In genomic region chr22:19759994-19760651, GRCh38 we compare ENCODE assay signal across 8 cellular contexts. TPM values are rescaled to one million over a fixed set of nuclear protein-coding genes. Genes with fewer than 3 reads are reported as not detected.
DNase-seq lines count a peak whose midpoint lies in the region; ATAC-seq, FAIRE-seq and TF ChIP-seq lines count a peak whose summit lies in the region.

No MANE protein-coding gene starts in this region.

- intact Hi-C loops in K562 (cut with micrococcal nuclease), result loop anchor here (5.0 kb wide), 1 partner anchor 132 kb away; no protein-coding TSS in a partner anchor

- H3K9me3 Mint-ChIP-seq in CD4-positive, CD25-positive, alpha-beta regulatory T cell, result peaks cover 0 to 3% (median 0%) of the 10 kb centered on the region in 7 donors
- H3K9me3 Mint-ChIP-seq in nephron progenitor cell, result peaks cover 11% of the 10 kb centered on the region

- TF ChIP-seq POLR2A in K562 (conservative IDR thresholded peaks at IDR 0.05), result peak; percentile 46; the same call in 1 of the 2 replicates

- peak overlapping the region; percentile 42; the same call in 1 of the 2 replicates for H3K4me2 ChIP-seq in K562 (ENCODE audit: insufficient read depth, low read length)

- DNase-seq in CD4-positive, CD25-positive, alpha-beta regulatory T cell, result no peak
- DNase-seq in HEK293T (ENCODE audit: extremely low spot score), result peak; percentile 64
- DNase-seq in K562 (ENCODE audit: extremely low read depth in 1 of 4, low spot score in 3 of 4), result peak in 3 of 4 experiments; percentile 91 to 98 (median 98)
- no peak for DNase-seq in nephron progenitor cell
- no peak for DNase-seq in NCI-H2081 (lab: John Stamatoyannopoulos, UW)
- no peak for DNase-seq in COLO668 (lab: John Stamatoyannopoulos, UW; ENCODE audit: unreplicated experiment)
- no peak for DNase-seq in effector CD8-positive, alpha-beta T cell (lab: John Stamatoyannopoulos, UW)

- TF ChIP-seq RAD21 in K562 (CRISPR knock-in tag; conservative IDR thresholded peaks at IDR 0.05 in 1 of 2, IDR thresholded peaks at IDR 0.05 in 1 of 2), result no peak

- WGBS in K562 (ENCODE audit: insufficient coverage, low coverage, missing lambda C conversion rate), result 12% methylated on average over 35 of the region's 40 CpGs

- no peak for ATAC-seq in CD4-positive, CD25-positive, alpha-beta regulatory T cell (ENCODE audit: low read depth in 2 of 2)
- no peak for ATAC-seq in K562
- no peak for ATAC-seq in GM21515 (IDR thresholded peaks at IDR 0.05; ENCODE audit: unreplicated experiment)

- no peaks in the 10 kb centered on the region for H3K36me3 Mint-ChIP-seq in CD4-positive, CD25-positive, alpha-beta regulatory T cell
- H3K36me3 Mint-ChIP-seq in nephron progenitor cell (ENCODE audit: low read depth), result no peaks in the 10 kb centered on the region

- H3K4me1 Mint-ChIP-seq in CD4-positive, CD25-positive, alpha-beta regulatory T cell, result peaks cover 5 to 46% (median 14%) of the 10 kb centered on the region in 4 donors
- peaks cover 40% of the 10 kb centered on the region for H3K4me1 Mint-ChIP-seq in nephron progenitor cell

- FAIRE-seq in K562 (lab: Jason Lieb, UNC), result no peak

- H3K4me3 ChIP-seq in CD4-positive, CD25-positive, alpha-beta regulatory T cell (ENCODE audit: low read depth, low read length), result peak overlapping the region; percentile 34
- H3K4me3 ChIP-seq in K562, result peak overlapping the region; percentile 5; the same call in 1 of the 2 replicates

- peaks cover 70% of the 10 kb centered on the region for H3K27me3 Mint-ChIP-seq in CD4-positive, CD25-positive, alpha-beta regulatory T cell
- peaks cover 95% of the 10 kb centered on the region for H3K27me3 Mint-ChIP-seq in nephron progenitor cell (ENCODE audit: low read depth, poor library complexity)

- no peaks in the 10 kb centered on the region for H3K36me3 ChIP-seq in CD4-positive, CD25-positive, alpha-beta regulatory T cell (ENCODE audit: control insufficient read depth, insufficient read depth, low read length)
- H3K36me3 ChIP-seq in K562 (ENCODE audit: control insufficient read depth, insufficient read depth, low read length), result peaks cover 4% of the 10 kb centered on the region; the same call in 1 of the 3 replicates

- in situ Hi-C loops in K562 (cut with MboI), result no loop called here

- POLR2A ChIA-PET in HEK293T (lab: Yijun Ruan, JAX) (interaction anchor here (1.4 kb wide), 1 partner anchor 96 kb away, joined by 3 read pairs; no protein-coding TSS in a partner anchor), K562 (lab: Yijun Ruan, JAX) (interaction anchor here (0.5 to 6.7 kb wide), 8 partner anchors 9 to 1222 kb away, joined by 3 to 78 read pairs (median 4); partner anchors contain the start of gene LZTR1)

- CTCF ChIA-PET in HEK293T (lab: Yijun Ruan, JAX), result no interaction called here
- CTCF ChIA-PET in K562 (lab: Yijun Ruan, JAX; ENCODE audit: low intra/inter-chr PET ratio), result interaction anchor here (0.9 kb wide), 1 partner anchor 150 kb away, joined by 8 read pairs; no protein-coding TSS in a partner anchor

- peaks cover 2% of the 10 kb centered on the region for H3K27me3 ChIP-seq in CD4-positive, CD25-positive, alpha-beta regulatory T cell (ENCODE audit: control insufficient read depth, insufficient read depth, low read length)
- H3K27me3 ChIP-seq in K562 (ENCODE audit: control insufficient read depth in 2 of 2, insufficient read depth in 2 of 2, low read length in 2 of 2), result peaks cover 24 to 43% of the 10 kb centered on the region in 2 experiments; a peak in 4 of 5 replicates

- no peak for TF ChIP-seq EP300 in K562 (IDR thresholded peaks at IDR 0.05; ENCODE audit: low read length)

- peak overlapping the region; percentile 71 to 88 (median 80) for H3K4me3 Mint-ChIP-seq in CD4-positive, CD25-positive, alpha-beta regulatory T cell
- H3K4me3 Mint-ChIP-seq in nephron progenitor cell, result peak overlapping the region; percentile 84

- no peak overlapping the region for H3K27ac ChIP-seq in CD4-positive, CD25-positive, alpha-beta regulatory T cell (ENCODE audit: insufficient read depth, low read length, poor library complexity, severe bottlenecking)
- peak overlapping the region; percentile 16; the same call in 2 of the 3 replicates for H3K27ac ChIP-seq in K562 (ENCODE audit: extremely low read depth, low read depth, low read length)

- peaks cover 9% of the 10 kb centered on the region for H3K9me1 ChIP-seq in K562 (ENCODE audit: control insufficient read depth, insufficient read depth, low read length)

- H3K4me1 ChIP-seq in CD4-positive, CD25-positive, alpha-beta regulatory T cell (ENCODE audit: control insufficient read depth, insufficient read depth, low read length, poor library complexity, severe bottlenecking), result peaks cover 41% of the 10 kb centered on the region
- peaks cover 24 to 94% of the 10 kb centered on the region in 2 experiments; a peak in 4 of 5 replicates for H3K4me1 ChIP-seq in K562 (replicated peaks in 1 of 2; ENCODE audit: control insufficient read depth in 2 of 2, insufficient read depth in 2 of 2, low read length in 2 of 2)

- no TSS peak for BruUV-seq in K562 (replicated peaks; lab: Mats Ljungman, UMichigan)

- TF ChIP-seq CTCF in K562 (IDR thresholded peaks at IDR 0.05 in 2 of 3, conservative IDR thresholded peaks at IDR 0.05 in 1 of 3; ENCODE audit: insufficient read depth in 2 of 3, low read depth in 1 of 3, low read length in 3 of 3) (peak in 1 of 3 experiments; percentile 19; a peak in 1 of 6 replicates), nephron progenitor cell (IDR thresholded peaks at IDR 0.05) (no peak)

- peak overlapping the region; percentile 76 for H2AFZ ChIP-seq in K562 (ENCODE audit: low read depth, low read length)

- H3K27ac Mint-ChIP-seq in CD4-positive, CD25-positive, alpha-beta regulatory T cell, result no peak overlapping the region
- H3K27ac Mint-ChIP-seq in nephron progenitor cell, result no peak overlapping the region

- peak overlapping the region; percentile 41 to 50; a peak in 3 of 4 replicates for H3K9ac ChIP-seq in K562 (ENCODE audit: insufficient read depth in 1 of 2, low read depth in 2 of 2, low read length in 2 of 2)

- peaks cover 28% of the 10 kb centered on the region for H4K20me1 ChIP-seq in K562 (replicated peaks; ENCODE audit: control insufficient read depth, insufficient read depth, low read length)

- H3K9me3 ChIP-seq in CD4-positive, CD25-positive, alpha-beta regulatory T cell (ENCODE audit: control insufficient read depth in 2 of 2, low read length in 2 of 2), result no peaks in the 10 kb centered on the region
- no peaks in the 10 kb centered on the region for H3K9me3 ChIP-seq in K562 (replicated peaks; ENCODE audit: control insufficient read depth, insufficient read depth, low read depth, low read length)

- H3K79me2 ChIP-seq in K562 (ENCODE audit: control insufficient read depth, insufficient read depth, low read length), result peaks cover 25% of the 10 kb centered on the region

RNA-seq across cellular contexts. Expression of gene TBX1, which starts 0.5 kb away (rescaled TPM):
- total RNA-seq in CD4-positive, CD25-positive, alpha-beta regulatory T cell, result not detected
- not detected for polyA plus RNA-seq in CD4-positive, CD25-positive, alpha-beta regulatory T cell
- 31.9 and 90.7 TPM in 2 replicates for total RNA-seq in K562 (2011; cell fraction: chromatin; rRNA removed; ENCODE audit: low replicate concordance)
- 41.9 and 52.4 TPM in 2 replicates for total RNA-seq in K562 (2011; cell fraction: nucleolus; rRNA removed)
- 40.6 and 47.0 TPM in 2 replicates for total RNA-seq in K562 (2011; cell fraction: nucleoplasm; rRNA removed)
- total RNA-seq in K562 (2014; rRNA removed) (8.9 and 14.0 TPM in 2 replicates), K562 (2014; rRNA removed; fragmentation: Illumina TruSeq; extraction: Trizol) (2.1 and 2.6 TPM in 2 replicates), K562 (2015; rRNA removed; fragmentation: Illumina TruSeq; extraction: Trizol) (3.5 and 3.9 TPM in 2 replicates), K562 (2021) (34.2 and 35.0 TPM in 2 replicates)
- polyA plus RNA-seq in K562 (2011; rRNA removed) (2.5 and 9.5 TPM in 2 replicates), K562 (2014; fragmentation: Illumina TruSeq; extraction: Trizol) (8.0 and 12.8 TPM in 2 replicates), K562 (2014; fragmentation: Nextera tagmentation; extraction: Ambion mirVana) (under 1 TPM; 0.07 to 0.11 TPM), K562 (2014; rRNA removed) (14.7 and 17.1 TPM in 2 replicates)
- polyA plus RNA-seq in K562 (2011; cell fraction: cytosol; rRNA removed), result 5.8 and 7.7 TPM in 2 replicates
- polyA plus RNA-seq in K562 (2011; cell fraction: nucleus; rRNA removed), result 55.1 and 87.1 TPM in 2 replicates
- polyA plus RNA-seq in K562 (2012), result 12.4 and 14.0 TPM in 2 replicates
- polyA minus RNA-seq in K562 (2011; rRNA and poly(A)+ RNA removed), result 2.2 and 5.5 TPM in 2 replicates
- polyA minus RNA-seq in K562 (2011; cell fraction: cytosol; rRNA and poly(A)+ RNA removed), result 5.4 and 22.9 TPM in 2 replicates
- 20.1 and 45.7 TPM in 2 replicates for polyA minus RNA-seq in K562 (2011; cell fraction: nucleus; rRNA and poly(A)+ RNA removed)

RNA-seq across cellular contexts. Expression of gene GP1BB, which starts 36.8 kb away (rescaled TPM):
- 6.4 TPM for total RNA-seq in CD4-positive, CD25-positive, alpha-beta regulatory T cell
- polyA plus RNA-seq in CD4-positive, CD25-positive, alpha-beta regulatory T cell, result not detected
- 12.5 and 89.3 TPM in 2 replicates for total RNA-seq in K562 (2011; cell fraction: chromatin; rRNA removed; ENCODE audit: low replicate concordance)
- 145 and 149 TPM in 2 replicates for total RNA-seq in K562 (2011; cell fraction: nucleolus; rRNA removed)
- 44.7 and 52.3 TPM in 2 replicates for total RNA-seq in K562 (2011; cell fraction: nucleoplasm; rRNA removed)
- total RNA-seq in K562 (2014; rRNA removed) (85.2 and 90.0 TPM in 2 replicates), K562 (2014; rRNA removed; fragmentation: Illumina TruSeq; extraction: Trizol) (2.1 and 2.8 TPM in 2 replicates), K562 (2015; rRNA removed; fragmentation: Illumina TruSeq; extraction: Trizol) (1.6 and 5.2 TPM in 2 replicates), K562 (2021) (139 and 162 TPM in 2 replicates)
- polyA plus RNA-seq in K562 (2011; rRNA removed) (9.2 and 33.6 TPM in 2 replicates), K562 (2014; fragmentation: Illumina TruSeq; extraction: Trizol) (1.6 and 15.2 TPM in 2 replicates), K562 (2014; fragmentation: Nextera tagmentation; extraction: Ambion mirVana) (1 to 10 TPM in 1 of 2 experiments, under 1 TPM in 1; 0.69 to 1.1 TPM), K562 (2014; rRNA removed) (110 and 150 TPM in 2 replicates)
- 60.0 and 286 TPM in 2 replicates for polyA plus RNA-seq in K562 (2011; cell fraction: cytosol; rRNA removed)
- 103 and 165 TPM in 2 replicates for polyA plus RNA-seq in K562 (2011; cell fraction: nucleus; rRNA removed)
- 49.9 and 97.0 TPM in 2 replicates for polyA plus RNA-seq in K562 (2012)
- polyA minus RNA-seq in K562 (2011; rRNA and poly(A)+ RNA removed), result 2.4 and 2.8 TPM in 2 replicates
- 43.2 and 113 TPM in 2 replicates for polyA minus RNA-seq in K562 (2011; cell fraction: cytosol; rRNA and poly(A)+ RNA removed)
- polyA minus RNA-seq in K562 (2011; cell fraction: nucleus; rRNA and poly(A)+ RNA removed), result 19.4 and 37.3 TPM in 2 replicates

RNA-seq across cellular contexts. Expression of gene SEPTIN5, which starts 45.8 kb away (rescaled TPM):
- 5.2 TPM for total RNA-seq in CD4-positive, CD25-positive, alpha-beta regulatory T cell
- polyA plus RNA-seq in CD4-positive, CD25-positive, alpha-beta regulatory T cell, result not detected
- 625 and 1,610 TPM in 2 replicates for total RNA-seq in K562 (2011; cell fraction: chromatin; rRNA removed; ENCODE audit: low replicate concordance)
- total RNA-seq in K562 (2011; cell fraction: nucleolus; rRNA removed), result 538 and 650 TPM in 2 replicates
- 407 and 495 TPM in 2 replicates for total RNA-seq in K562 (2011; cell fraction: nucleoplasm; rRNA removed)
- total RNA-seq in K562 (2014; rRNA removed), result 116 and 125 TPM in 2 replicates
- 92.5 and 94.6 TPM in 2 replicates for total RNA-seq in K562 (2014; rRNA removed; fragmentation: Illumina TruSeq; extraction: Trizol)
- 28.1 and 34.9 TPM in 2 replicates for total RNA-seq in K562 (2015; rRNA removed; fragmentation: Illumina TruSeq; extraction: Trizol)
- 177 and 195 TPM in 2 replicates for total RNA-seq in K562 (2021)
- 119 and 238 TPM in 2 replicates for polyA plus RNA-seq in K562 (2011; rRNA removed)
- polyA plus RNA-seq in K562 (2011; cell fraction: cytosol; rRNA removed), result 143 and 156 TPM in 2 replicates
- 671 and 957 TPM in 2 replicates for polyA plus RNA-seq in K562 (2011; cell fraction: nucleus; rRNA removed)
- polyA plus RNA-seq in K562 (2012), result 122 and 123 TPM in 2 replicates
- polyA plus RNA-seq in K562 (2014; fragmentation: Illumina TruSeq; extraction: Trizol), result 135 and 164 TPM in 2 replicates
- polyA plus RNA-seq in K562 (2014; fragmentation: Nextera tagmentation; extraction: Ambion mirVana), result 1 to 10 TPM in 1 of 2 experiments, under 1 TPM in 1; 0.03 to 1.9 TPM
- 129 and 135 TPM in 2 replicates for polyA plus RNA-seq in K562 (2014; rRNA removed)
- polyA minus RNA-seq in K562 (2011; rRNA and poly(A)+ RNA removed), result 306 and 458 TPM in 2 replicates
- polyA minus RNA-seq in K562 (2011; cell fraction: cytosol; rRNA and poly(A)+ RNA removed), result 83.2 and 205 TPM in 2 replicates
- polyA minus RNA-seq in K562 (2011; cell fraction: nucleus; rRNA and poly(A)+ RNA removed), result 284 and 666 TPM in 2 replicates

Comparison
In these comparisons a context has a peak if more than half of its experiments do, and no peak if none do; other contexts are left out.
1. DNase-seq: peak in HEK293T (single experiment) and K562 (3 of 4); none in CD4-positive, CD25-positive, alpha-beta regulatory T cell (0 of 3), nephron progenitor cell (single experiment), NCI-H2081 (0 of 2), COLO668 (single experiment) and effector CD8-positive, alpha-beta T cell (single experiment).